In genomic region chr12:76740501-76740900, GRCh38 we compare ENCODE assay signal across 22 cellular contexts. TPM values are rescaled to one million over a fixed set of nuclear protein-coding genes. Genes with fewer than 3 reads are reported as not detected.
A peak's percentile ranks its signal among the peaks of the same experiment; 100 is the strongest.
DNase-seq lines count a peak whose midpoint lies in the region; FAIRE-seq and TF ChIP-seq lines count a peak whose summit lies in the region.
"Had no signal": no experiment of that assay in that cellular context is flagged by ENCODE, and none has a peak within 500 bp of the region (broad histone marks: within the 10 kb centered on the region; RNA-seq: fewer than 3 reads in every experiment).

No MANE protein-coding gene starts in this region.

- DNase-seq in ELF-1 (ENCODE audit: low read depth, low spot score) (peak; percentile 16), kidney (no peak), medulla oblongata (ENCODE audit: extremely low spot score) (no peak), KBM-7 (no peak)
- DNase-seq: 8988T; ACHN; BE2C; C1 segment of cervical spinal cord; Calu3; CD4-positive, alpha-beta memory T cell; CD4-positive, CD25-positive, alpha-beta regulatory T cell; CD8-positive, alpha-beta memory T cell; COR-L47; DMS79 treated with DMSO at 0.1 percent for 48 hours; GDM1 had no signal

- intact Hi-C loops in kidney (cut with DNase I), result no loop called here

- no peak for TF ChIP-seq CTCF in neutrophil (IDR thresholded peaks at IDR 0.05)
- TF ChIP-seq CTCF in kidney (IDR thresholded peaks at IDR 0.05; ENCODE audit: borderline replicate concordance, extremely low read depth, insufficient read depth), result no peak

- in situ Hi-C loops in KBM-7 (cut with MboI; ENCODE audit: low pct_unique_long_range_greater_than_20kb, low sequenced_read_pairs), result no loop called here

- no peak for FAIRE-seq in kidney (lab: Jason Lieb, UNC)
- FAIRE-seq: A204.1, D721Med, GM12878, GM12892, GM18507 had no signal

- no peak overlapping the region for H3K4me3 ChIP-seq in neutrophil (ENCODE audit: low read depth in 1 of 2, low read length in 1 of 2)
- no peak overlapping the region for H3K4me3 ChIP-seq in kidney (ENCODE audit: low read length in 2 of 2)
- H3K4me3 ChIP-seq: BLaER1, GM12878 had no signal

- no peaks in the 10 kb centered on the region for H3K27me3 ChIP-seq in neutrophil
- H3K27me3 ChIP-seq: BE2C, BLaER1 had no signal

- H3K9me3 ChIP-seq in neutrophil (no peaks in the 10 kb centered on the region), kidney (ENCODE audit: control insufficient read depth in 1 of 2, low read length in 2 of 2) (peaks cover 0 to 4% of the 10 kb centered on the region in 2 donors)
- H3K9me3 ChIP-seq: BE2C had no signal

- H3K27ac ChIP-seq in neutrophil (peak overlapping the region; percentile 64), kidney (ENCODE audit: low read depth in 2 of 2, low read length in 2 of 2) (no peak overlapping the region)
- H3K27ac ChIP-seq: BLaER1 had no signal

- H3K36me3 ChIP-seq in neutrophil (no peaks in the 10 kb centered on the region), kidney (ENCODE audit: control insufficient read depth in 1 of 2, insufficient read depth in 2 of 2, low read length in 2 of 2) (no peaks in the 10 kb centered on the region)
- H3K36me3 ChIP-seq: BE2C, BLaER1 had no signal

- H3K4me1 ChIP-seq in neutrophil (ENCODE audit: control insufficient read depth in 1 of 2, insufficient read depth in 1 of 2, low read depth in 1 of 2, low read length in 1 of 2) (peaks cover 29 to 32% of the 10 kb centered on the region in 2 experiments), kidney (ENCODE audit: control insufficient read depth in 1 of 2, insufficient read depth in 1 of 2, low read depth in 1 of 2, low read length in 2 of 2) (no peaks in the 10 kb centered on the region)
- H3K4me1 ChIP-seq: BE2C, BLaER1 had no signal

- no peak overlapping the region for H3K9ac ChIP-seq in kidney (ENCODE audit: low read length in 2 of 2)
- H3K9ac ChIP-seq: BLaER1 had no signal

RNA-seq across cellular contexts. Expression of gene ZDHHC17, which starts 23.4 kb away (rescaled TPM):
- 39.5 TPM for total RNA-seq in kidney
- polyA plus RNA-seq in kidney (ENCODE audit: insufficient read depth, low read depth, low replicate concordance), result 7.7 TPM
